ENCODE assay signal across 9 cellular contexts in the genomic region with DNA sequence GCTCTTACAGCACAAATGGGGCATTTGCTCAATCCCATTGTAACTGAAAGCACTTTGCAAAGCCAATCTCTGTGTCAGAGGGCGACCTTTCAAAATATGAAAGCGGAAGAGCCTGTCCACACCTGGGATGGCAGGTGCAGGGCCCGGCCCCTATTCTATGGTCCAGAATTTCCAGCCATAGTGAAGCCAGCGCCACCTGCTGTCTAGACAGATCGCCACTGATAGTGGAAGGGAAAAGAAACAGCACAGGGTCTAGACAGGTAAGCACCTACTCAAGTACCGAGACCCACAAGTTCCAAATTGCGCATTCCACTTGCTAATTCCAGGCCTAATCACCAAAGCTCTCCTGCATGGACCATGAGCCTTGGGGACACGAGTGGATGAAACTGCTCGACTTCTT.
DNase-seq lines count a peak whose midpoint lies in the region; ATAC-seq and TF ChIP-seq lines count a peak whose summit lies in the region.
"Had no signal": no experiment of that assay in that cellular context is flagged by ENCODE, and none has a peak within 500 bp of the region (broad histone marks: within the 10 kb centered on the region; RNA-seq: fewer than 3 reads in every experiment).

No MANE protein-coding gene starts in this region.

- H3K4me1 Mint-ChIP-seq in activated CD4-positive, alpha-beta T cell treated with anti-CD3 and anti-CD28 coated beads for 36 hours, result no peaks in the 10 kb centered on the region
- no peaks in the 10 kb centered on the region for H3K4me1 Mint-ChIP-seq in progenitor cell of endocrine pancreas (ENCODE audit: low read depth)

- intact Hi-C loops in activated CD4-positive, alpha-beta T cell treated with anti-CD3 and anti-CD28 coated beads for 36 hours (cut with DNase I, micrococcal nuclease), result loop anchor here (2.0 to 10.0 kb wide), 2 partner anchors 447 kb away; no protein-coding TSS in a partner anchor

- H3K4me3 Mint-ChIP-seq in activated CD4-positive, alpha-beta T cell treated with anti-CD3 and anti-CD28 coated beads for 36 hours, result no peak overlapping the region
- no peak overlapping the region for H3K4me3 Mint-ChIP-seq in progenitor cell of endocrine pancreas (ENCODE audit: low read depth)
- H3K4me3 Mint-ChIP-seq: activated T-cell treated with anti-CD3 and anti-CD28 coated beads, Interleukin-2, amount 50 U/mL, for 72 hours had no signal

- no peaks in the 10 kb centered on the region for H3K36me3 Mint-ChIP-seq in activated CD4-positive, alpha-beta T cell treated with anti-CD3 and anti-CD28 coated beads for 36 hours (ENCODE audit: low read depth)
- no peaks in the 10 kb centered on the region for H3K36me3 Mint-ChIP-seq in progenitor cell of endocrine pancreas (ENCODE audit: insufficient read depth)

- no peak for ATAC-seq in activated CD4-positive, alpha-beta T cell treated with anti-CD3 and anti-CD28 coated beads for 36 hours
- no peak for ATAC-seq in HG03378 (IDR thresholded peaks at IDR 0.05; ENCODE audit: unreplicated experiment)
- ATAC-seq: activated T-cell treated with anti-CD3 and anti-CD28 coated beads, Interleukin-2, amount 50 U/mL, for 72 hours had no signal

- no peaks in the 10 kb centered on the region for H3K27me3 Mint-ChIP-seq in activated CD4-positive, alpha-beta T cell treated with anti-CD3 and anti-CD28 coated beads for 36 hours
- H3K27me3 Mint-ChIP-seq in progenitor cell of endocrine pancreas, result peaks cover 8% of the 10 kb centered on the region

- CTCF ChIA-PET in activated CD4-positive, alpha-beta T cell treated with anti-CD3 and anti-CD28 coated beads for 36 hours (lab: Charles Lee), result no interaction called here

- POLR2A ChIA-PET in activated CD4-positive, alpha-beta T cell treated with anti-CD3 and anti-CD28 coated beads for 36 hours (lab: Charles Lee), result no interaction called here

- TF ChIP-seq CTCF in LNCAP (IDR thresholded peaks at IDR 0.05), result peak; percentile 86
- peak; percentile 76 for TF ChIP-seq CTCF in progenitor cell of endocrine pancreas (IDR thresholded peaks at IDR 0.05; ENCODE audit: unreplicated experiment)

- peaks cover 3% of the 10 kb centered on the region for H3K9me3 Mint-ChIP-seq in activated CD4-positive, alpha-beta T cell treated with anti-CD3 and anti-CD28 coated beads for 36 hours (ENCODE audit: low read depth)
- no peaks in the 10 kb centered on the region for H3K9me3 Mint-ChIP-seq in progenitor cell of endocrine pancreas (ENCODE audit: low read depth)

- DNase-seq in activated CD4-positive, alpha-beta T cell treated with anti-CD3 and anti-CD28 coated beads for 36 hours, result peak; percentile 29
- DNase-seq in activated CD4-positive, alpha-beta T cell treated with anti-CD3 and anti-CD28 coated beads for 1 hour, result no peak
- DNase-seq in ecto neural progenitor cell (ENCODE audit: low spot score) (peak; percentile 60), progenitor cell of endocrine pancreas (ENCODE audit: low spot score, unreplicated experiment) (peak; percentile 34), dedifferentiated amniotic fluid mesenchymal stem cell (ENCODE audit: extremely low spot score) (no peak), cortex of kidney (lab: John Stamatoyannopoulos, UW) (no peak)

- no peak overlapping the region for H3K27ac Mint-ChIP-seq in activated CD4-positive, alpha-beta T cell treated with anti-CD3 and anti-CD28 coated beads for 36 hours
- H3K27ac Mint-ChIP-seq in progenitor cell of endocrine pancreas, result no peak overlapping the region
- H3K27ac Mint-ChIP-seq: activated T-cell treated with anti-CD3 and anti-CD28 coated beads, Interleukin-2, amount 50 U/mL, for 72 hours had no signal

Comparison
In these comparisons a context has a peak if more than half of its experiments do, and no peak if none do; other contexts are left out.
1. DNase-seq: peak in activated CD4-positive, alpha-beta T cell treated with anti-CD3 and anti-CD28 coated beads for 36 hours (single experiment), ecto neural progenitor cell (single experiment) and progenitor cell of endocrine pancreas (single experiment); none in activated CD4-positive, alpha-beta T cell treated with anti-CD3 and anti-CD28 coated beads for 1 hour (single experiment), dedifferentiated amniotic fluid mesenchymal stem cell (single experiment) and cortex of kidney (single experiment).